Comparison of ENCODE assay signal across 17 cellular contexts in the genomic region with DNA sequence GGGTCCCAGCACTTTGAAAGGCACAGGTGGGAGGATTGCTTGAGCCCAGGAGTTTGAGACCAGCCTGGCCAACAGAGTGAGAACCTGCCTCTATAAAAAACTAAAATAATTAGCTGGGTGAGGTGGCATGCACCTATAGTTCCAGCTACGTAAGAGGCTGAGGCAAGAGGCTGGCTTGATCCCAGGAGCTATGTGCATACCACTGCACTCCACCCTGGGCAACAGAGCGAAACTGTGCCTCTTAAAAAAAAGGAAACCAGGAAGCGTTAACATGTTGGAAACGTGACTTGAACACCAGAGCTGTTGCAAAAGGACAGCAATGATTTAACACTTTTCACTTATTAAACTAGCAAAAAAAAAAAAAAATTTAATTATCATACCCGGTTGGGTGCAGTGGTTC. TPM values are rescaled to one million over a fixed set of nuclear protein-coding genes. Genes with fewer than 3 reads are reported as not detected.
DNase-seq lines count a peak whose midpoint lies in the region; ATAC-seq and TF ChIP-seq lines count a peak whose summit lies in the region.
"Had no signal": no experiment of that assay in that cellular context is flagged by ENCODE, and none has a peak within 500 bp of the region (broad histone marks: within the 10 kb centered on the region; RNA-seq: fewer than 3 reads in every experiment).

No MANE protein-coding gene starts in this region.

- DNase-seq in left kidney (ENCODE audit: low read depth, low spot score) (peak; percentile 28), nephron progenitor cell (no peak), breast epithelium (ENCODE audit: low spot score in 2 of 2) (no peak), occipital lobe (lab: John Stamatoyannopoulos, UW) (no peak)
- DNase-seq: DMS79 treated with DMSO at 0.1 percent for 48 hours, KBM-7, NCI-H1105 treated with DMSO at 0.1 percent for 48 hours, NCI-H1694, NCI-H2107, NCI-H510A, NCI-H774, SHP77 had no signal

- TF ChIP-seq CTCF in 22Rv1 (IDR thresholded peaks at IDR 0.05) (no peak), VCaP (conservative IDR thresholded peaks at IDR 0.05) (no peak), nephron progenitor cell (IDR thresholded peaks at IDR 0.05) (no peak), breast epithelium (IDR thresholded peaks at IDR 0.05) (no peak)

- no peaks in the 10 kb centered on the region for H3K4me1 Mint-ChIP-seq in nephron progenitor cell

- H3K36me3 Mint-ChIP-seq in nephron progenitor cell (ENCODE audit: low read depth), result peaks cover 88% of the 10 kb centered on the region

- H3K4me3 Mint-ChIP-seq in nephron progenitor cell, result no peak overlapping the region

- no peaks in the 10 kb centered on the region for H3K27me3 ChIP-seq in breast epithelium

- H3K27me3 Mint-ChIP-seq in nephron progenitor cell (ENCODE audit: low read depth, poor library complexity), result no peaks in the 10 kb centered on the region

- H3K9me3 ChIP-seq in breast epithelium, result no peaks in the 10 kb centered on the region
- H3K9me3 ChIP-seq: A549 had no signal

- no peak for TF ChIP-seq POLR2A in breast epithelium (IDR thresholded peaks at IDR 0.05)

- intact Hi-C loops in breast epithelium (cut with DNase I; ENCODE audit: low total_unique reads), result no loop called here

- H3K27ac ChIP-seq in 22Rv1 (peak overlapping the region; percentile 19; the same call in 1 of the 2 replicates), VCaP (peak overlapping the region; percentile 44), breast epithelium (no peak overlapping the region)
- H3K27ac ChIP-seq: A549 had no signal

- no peak overlapping the region for H3K4me3 ChIP-seq in breast epithelium
- H3K4me3 ChIP-seq: A549 had no signal

- H3K4me1 ChIP-seq in breast epithelium, result no peaks in the 10 kb centered on the region

- no peaks in the 10 kb centered on the region for H3K36me3 ChIP-seq in breast epithelium

- H3K27ac Mint-ChIP-seq in nephron progenitor cell, result peak overlapping the region; percentile 59

- no peak for ATAC-seq in GM21447 (IDR thresholded peaks at IDR 0.05; ENCODE audit: unreplicated experiment)
- no peak for ATAC-seq in GM18520 (IDR thresholded peaks at IDR 0.05; ENCODE audit: unreplicated experiment)
- ATAC-seq: A549 had no signal

- H3K9me3 Mint-ChIP-seq in nephron progenitor cell, result no peaks in the 10 kb centered on the region

RNA-seq across cellular contexts. Expression of a gene that starts 12.6 kb away (rescaled TPM):
- total RNA-seq in breast epithelium (10 to 100 TPM; 53.7 to 57.4 (median 56.3) TPM), occipital lobe (53.0 TPM)

RNA-seq across cellular contexts. Expression of a gene that starts 48.0 kb away (rescaled TPM):
- total RNA-seq in breast epithelium, result 10 to 100 TPM; 29.6 to 93.0 (median 40.6) TPM
- 9.4 TPM for total RNA-seq in occipital lobe

Comparison
In these comparisons a context has a peak if more than half of its experiments do, and no peak if none do; other contexts are left out.
1. H3K27ac ChIP-seq: peak in 22Rv1 (single experiment) and VCaP (single experiment); none in breast epithelium (0 of 2).